Comparison of ENCODE assay signal across 1 cellular context in genomic region chr5:69444127-69444754, GRCh38.
TF ChIP-seq lines count a peak whose summit lies in the region.

No MANE protein-coding gene starts in this region.

TF ChIP-seq in HepG2, 621 proteins besides CTCF, POLR2A, EP300 and RAD21 (continued from another document and continues in another):
- no peak for TF ChIP-seq SNAPC4 (CRISPR knock-in tag; IDR thresholded peaks at IDR 0.05)
- TF ChIP-seq ZSCAN29 (CRISPR knock-in tag; conservative IDR thresholded peaks at IDR 0.05), result no peak
- TF ChIP-seq LRRFIP1 (CRISPR knock-in tag; conservative IDR thresholded peaks at IDR 0.05), result no peak
- no peak for TF ChIP-seq ZKSCAN8 (CRISPR knock-in tag; IDR thresholded peaks at IDR 0.05; ENCODE audit: borderline replicate concordance)
- TF ChIP-seq TMF1 (CRISPR knock-in tag; IDR thresholded peaks at IDR 0.05; ENCODE audit: low read depth), result no peak
- 0 out of 2 replicates have a peak, but pooled peaks have one; percentile 27 for TF ChIP-seq YEATS2 (CRISPR knock-in tag; IDR thresholded peaks at IDR 0.05; ENCODE audit: borderline replicate concordance)
- no peak for TF ChIP-seq ZMYM2 (CRISPR knock-in tag; IDR thresholded peaks at IDR 0.05)
- no peak for TF ChIP-seq ZNF274 (CRISPR knock-in tag; IDR thresholded peaks at IDR 0.05)
- no peak for TF ChIP-seq SETDB1 (CRISPR knock-in tag; IDR thresholded peaks at IDR 0.05; ENCODE audit: borderline replicate concordance)
- TF ChIP-seq ATF7-NPFF (CRISPR knock-in tag; IDR thresholded peaks at IDR 0.05; ENCODE audit: low read depth), result no peak
- TF ChIP-seq PBX2 (CRISPR knock-in tag; IDR thresholded peaks at IDR 0.05), result no peak
- TF ChIP-seq ATF5 (CRISPR knock-in tag; IDR thresholded peaks at IDR 0.05; ENCODE audit: low read depth), result no peak
- TF ChIP-seq ZNF33B (CRISPR knock-in tag; IDR thresholded peaks at IDR 0.05), result no peak
- no peak for TF ChIP-seq ZNF841 (CRISPR knock-in tag; IDR thresholded peaks at IDR 0.05; ENCODE audit: borderline replicate concordance)
- peak; percentile 22; the same call in 1 of the 2 replicates for TF ChIP-seq ERF (CRISPR knock-in tag; IDR thresholded peaks at IDR 0.05)
- no peak for TF ChIP-seq SNAPC5 (CRISPR knock-in tag; IDR thresholded peaks at IDR 0.05; ENCODE audit: borderline replicate concordance)
- no peak for TF ChIP-seq ZBTB20 (CRISPR knock-in tag; IDR thresholded peaks at IDR 0.05; ENCODE audit: borderline replicate concordance, low read depth)
- TF ChIP-seq YY1 (IDR thresholded peaks at IDR 0.05; ENCODE audit: insufficient read depth, insufficient replicate concordance, low read depth, low read length), result no peak
- no peak for TF ChIP-seq IKZF5 (CRISPR knock-in tag; IDR thresholded peaks at IDR 0.05)
- no peak for TF ChIP-seq PTBP1 (IDR thresholded peaks at IDR 0.05; ENCODE audit: low read depth, low read length, poor library complexity, severe bottlenecking)
- TF ChIP-seq HBP1 (CRISPR knock-in tag; IDR thresholded peaks at IDR 0.05; ENCODE audit: low read depth), result no peak
- no peak for TF ChIP-seq ATF6 (CRISPR knock-in tag; conservative IDR thresholded peaks at IDR 0.05)
- peak; percentile 58; the same call in 1 of the 2 replicates for TF ChIP-seq RFX1 (IDR thresholded peaks at IDR 0.05)
- no peak for TF ChIP-seq ZNF597 (CRISPR knock-in tag; IDR thresholded peaks at IDR 0.05)
- no peak for TF ChIP-seq SP5 (CRISPR knock-in tag; IDR thresholded peaks at IDR 0.05; ENCODE audit: borderline replicate concordance, low read depth)
- TF ChIP-seq SOX6 (IDR thresholded peaks at IDR 0.05), result no peak
- TF ChIP-seq SOX6 (CRISPR knock-in tag; IDR thresholded peaks at IDR 0.05), result peak; percentile 94
- no peak for TF ChIP-seq ZNF564 (CRISPR knock-in tag; IDR thresholded peaks at IDR 0.05)
- no peak for TF ChIP-seq ZIK1 (CRISPR knock-in tag; IDR thresholded peaks at IDR 0.05; ENCODE audit: borderline replicate concordance, low read depth)
- 0 out of 2 replicates have a peak, but pooled peaks have one; percentile 21 for TF ChIP-seq ZNF136 (CRISPR knock-in tag; IDR thresholded peaks at IDR 0.05; ENCODE audit: low read depth)
- no peak for TF ChIP-seq CREB3 (CRISPR knock-in tag; IDR thresholded peaks at IDR 0.05)
- TF ChIP-seq SP140L (CRISPR knock-in tag; IDR thresholded peaks at IDR 0.05; ENCODE audit: borderline replicate concordance), result no peak
- peak; percentile 37; the same call in 1 of the 2 replicates for TF ChIP-seq JUN (CRISPR knock-in tag; IDR thresholded peaks at IDR 0.05)
- no peak for TF ChIP-seq GMEB2 (CRISPR knock-in tag; IDR thresholded peaks at IDR 0.05; ENCODE audit: low read depth)
- TF ChIP-seq ZNF746 (CRISPR knock-in tag; IDR thresholded peaks at IDR 0.05), result no peak
- TF ChIP-seq IKZF4 (CRISPR knock-in tag; IDR thresholded peaks at IDR 0.05; ENCODE audit: borderline replicate concordance, low read depth, not compliant biosample characterization), result no peak
- no peak for TF ChIP-seq THYN1 (CRISPR knock-in tag; IDR thresholded peaks at IDR 0.05; ENCODE audit: borderline replicate concordance, low read depth)
- TF ChIP-seq ZNF704 (CRISPR knock-in tag; IDR thresholded peaks at IDR 0.05; ENCODE audit: borderline replicate concordance), result no peak
- TF ChIP-seq ZNF160 (CRISPR knock-in tag; IDR thresholded peaks at IDR 0.05), result no peak
- TF ChIP-seq ZNF484 (CRISPR knock-in tag; IDR thresholded peaks at IDR 0.05; ENCODE audit: borderline replicate concordance, low read depth), result no peak
- TF ChIP-seq ZNF720 (CRISPR knock-in tag; IDR thresholded peaks at IDR 0.05), result no peak
